In genomic region chr1:201690528-201690927, GRCh38 we compare ENCODE assay signal across 35 cellular contexts.
"Had no signal": no experiment of that assay in that cellular context is flagged by ENCODE, and none has a peak within 500 bp of the region (broad histone marks: within the 10 kb centered on the region; RNA-seq: fewer than 3 reads in every experiment).

No MANE protein-coding gene starts in this region.

- H3K4me3 ChIP-seq: adrenal gland, body of pancreas, breast epithelium had no signal

- H3K9me3 Mint-ChIP-seq: activated B cell treated with CpG ODN at 0.5 μM for 24 hours; activated CD4-positive, alpha-beta memory T cell treated with anti-CD3 and anti-CD28 coated beads for 36 hours; activated CD4-positive, alpha-beta T cell treated with anti-CD3 and anti-CD28 coated beads, Interleukin-2, amount 10 ng/mL, durations not matched to agents 24 days and 14 days; activated naive CD4-positive, alpha-beta T cell treated with anti-CD3 and anti-CD28 coated beads, Interleukin-2, amount 50 U/mL, for 72 hours; activated T-cell treated with anti-CD3 and anti-CD28 coated beads, Interleukin-2, amount 50 U/mL, for 4 hours; activated T-helper 1 cell treated with anti-CD3 and anti-CD28 coated beads, Interleukin-12 subunit alpha, Interleukin-12 subunit beta, Interleukin-2, Interleukin-4 antibody, amounts not matched to agents 30 ng/mL and 10 ng/mL and 1 ng/mL, durations not matched to agents 14 hours and 24 hours and 36 hours; activated T-helper 17 cell treated with anti-CD3 and anti-CD28 coated beads, Interleukin-2, amount 50 U/mL, for 72 hours; T-helper 1 cell treated with Interleukin-12 subunit alpha and Interleukin-12 subunit beta and Interleukin-4 antibody, amounts not matched to agents 30 μg/mL and 1 μg/mL, for 36 hours; T-helper 2 cell treated with Interferon-gamma antibody and Interleukin-4, amounts not matched to agents 5 μg/mL and 100 μg/mL, for 36 hours had no signal

- H3K36me3 Mint-ChIP-seq: activated CD4-positive, alpha-beta memory T cell treated with anti-CD3 and anti-CD28 coated beads for 36 hours; activated naive CD4-positive, alpha-beta T cell treated with anti-CD3 and anti-CD28 coated beads, Interleukin-2, amount 50 U/mL, for 72 hours had no signal

- H3K4me1 Mint-ChIP-seq: activated B cell treated with CpG ODN at 0.5 μM for 24 hours; activated CD4-positive, alpha-beta T cell treated with anti-CD3 and anti-CD28 coated beads, Interleukin-2, amount 10 ng/mL, durations not matched to agents 24 days and 14 days; activated T-helper 17 cell treated with anti-CD3 and anti-CD28 coated beads, Interleukin-2, amount 50 U/mL, for 72 hours had no signal

- H3K9me3 ChIP-seq: adrenal gland, body of pancreas, breast epithelium had no signal

- ATAC-seq: activated CD8-positive, alpha-beta T cell treated with anti-CD3 and anti-CD28 coated beads for 36 hours; activated naive CD4-positive, alpha-beta T cell treated with anti-CD3 and anti-CD28 coated beads, Interleukin-2, amount 50 U/mL, for 72 hours; activated T-cell treated with anti-CD3 and anti-CD28 coated beads, Interleukin-2, amount 50 U/mL, for 4 hours; activated T-cell treated with anti-CD3 and anti-CD28 coated beads, Interleukin-2, amount 50 U/mL, for 72 hours; activated T-helper 17 cell treated with anti-CD3 and anti-CD28 coated beads, Interleukin-2, amount 50 U/mL, for 72 hours; body of pancreas had no signal

- H3K36me3 ChIP-seq: adrenal gland, breast epithelium had no signal

- H3K4me3 Mint-ChIP-seq: activated B cell treated with CpG ODN at 0.5 μM for 24 hours; activated CD4-positive, alpha-beta memory T cell treated with anti-CD3 and anti-CD28 coated beads for 36 hours; activated CD4-positive, alpha-beta T cell treated with anti-CD3 and anti-CD28 coated beads, Interleukin-2, amount 10 ng/mL, durations not matched to agents 24 days and 14 days; activated CD8-positive, alpha-beta T cell treated with anti-CD3 and anti-CD28 coated beads for 36 hours; activated naive CD4-positive, alpha-beta T cell treated with anti-CD3 and anti-CD28 coated beads for 36 hours; activated T-cell treated with anti-CD3 and anti-CD28 coated beads, Interleukin-2, amount 50 U/mL, for 4 hours; activated T-cell treated with anti-CD3 and anti-CD28 coated beads, Interleukin-2, amount 50 U/mL, for 72 hours; activated T-helper 1 cell treated with anti-CD3 and anti-CD28 coated beads, Interleukin-12 subunit alpha, Interleukin-12 subunit beta, Interleukin-2, Interleukin-4 antibody, amounts not matched to agents 30 ng/mL and 10 ng/mL and 1 ng/mL, durations not matched to agents 14 hours and 24 hours and 36 hours; activated T-helper 17 cell treated with anti-CD3 and anti-CD28 coated beads, Interleukin-2, amount 50 U/mL, for 72 hours; T-helper 1 cell treated with Interleukin-12 subunit alpha and Interleukin-12 subunit beta and Interleukin-4 antibody, amounts not matched to agents 30 μg/mL and 1 μg/mL, for 36 hours; T-helper 2 cell treated with Interferon-gamma antibody and Interleukin-4, amounts not matched to agents 5 μg/mL and 100 μg/mL, for 36 hours had no signal

- FAIRE-seq: astrocyte, TTC549 had no signal

- H3K4me1 ChIP-seq: adrenal gland had no signal

- DNase-seq: activated B cell treated with CpG ODN at 0.5 μM for 24 hours; activated CD4-positive, alpha-beta memory T cell treated with anti-CD3 and anti-CD28 coated beads for 36 hours; activated CD4-positive, alpha-beta T cell treated with anti-CD3 and anti-CD28 coated beads for 4 hours; activated CD4-positive, alpha-beta T cell treated with anti-CD3 and anti-CD28 coated beads, Interleukin-2, amount 10 ng/mL, durations not matched to agents 24 days and 14 days; activated CD4-positive, alpha-beta T cell treated with anti-CD3 and anti-CD28 coated beads, Interleukin-2, amount 50 U/mL, for 1 hour; activated CD4-positive, alpha-beta T cell treated with anti-CD3 and anti-CD28 coated beads, Interleukin-2, amount 50 U/mL, for 4 hours; activated CD4-positive, CD25-positive, alpha-beta regulatory T cell treated with anti-CD3 and anti-CD28 coated beads, Interleukin-2, amount 50 U/mL, for 72 hours; activated CD8-positive, alpha-beta memory T cell treated with anti-CD3 and anti-CD28 coated beads, Interleukin-2, amount 50 U/mL, for 4 hours; activated CD8-positive, alpha-beta T cell treated with anti-CD3 and anti-CD28 coated beads for 36 hours; activated effector memory CD4-positive, alpha-beta T cell treated with anti-CD3 and anti-CD28 coated beads, Interleukin-2, amount 50 U/mL, for 16 hours; activated gamma-delta T cell treated with Interleukin-2 at 50 U/mL for 16 hours; activated naive CD4-positive, alpha-beta T cell; activated naive CD4-positive, alpha-beta T cell treated with anti-CD3 and anti-CD28 coated beads for 36 hours; activated naive CD4-positive, alpha-beta T cell treated with anti-CD3 and anti-CD28 coated beads, Interleukin-2, amount 50 U/mL, for 16 hours; activated T-cell treated with anti-CD3 and anti-CD28 coated beads for 4 hours; activated T-cell treated with anti-CD3 and anti-CD28 coated beads, Interleukin-2, amount 50 U/mL, for 1 hour; activated T-cell treated with anti-CD3 and anti-CD28 coated beads, Interleukin-2, amount 50 U/mL, for 4 hours; activated T-cell treated with anti-CD3 and anti-CD28 coated beads, Interleukin-2, amount 50 U/mL, for 72 hours; adrenal gland; amniotic stem cell; body of pancreas; central memory CD4-positive, alpha-beta T cell; SW 1271; T-helper 1 cell; T-helper 2 cell; T-helper 9 cell had no signal

- H3K27ac ChIP-seq: adrenal gland, body of pancreas, breast epithelium, VCaP had no signal

- H3K27me3 ChIP-seq: adrenal gland, body of pancreas, breast epithelium had no signal

- H3K27me3 Mint-ChIP-seq: activated CD4-positive, alpha-beta memory T cell treated with anti-CD3 and anti-CD28 coated beads for 36 hours; activated CD8-positive, alpha-beta T cell treated with anti-CD3 and anti-CD28 coated beads for 36 hours; activated T-helper 17 cell treated with anti-CD3 and anti-CD28 coated beads, Interleukin-2, amount 50 U/mL, for 72 hours had no signal

- H3K27ac Mint-ChIP-seq: activated B cell treated with CpG ODN at 0.5 μM for 24 hours; activated CD4-positive, alpha-beta memory T cell treated with anti-CD3 and anti-CD28 coated beads for 36 hours; activated CD4-positive, alpha-beta T cell treated with anti-CD3 and anti-CD28 coated beads, Interleukin-2, amount 10 ng/mL, durations not matched to agents 24 days and 14 days; activated CD8-positive, alpha-beta T cell treated with anti-CD3 and anti-CD28 coated beads for 36 hours; activated naive CD4-positive, alpha-beta T cell treated with anti-CD3 and anti-CD28 coated beads for 36 hours; activated naive CD4-positive, alpha-beta T cell treated with anti-CD3 and anti-CD28 coated beads, Interleukin-2, amount 50 U/mL, for 72 hours; activated T-cell treated with anti-CD3 and anti-CD28 coated beads, Interleukin-2, amount 50 U/mL, for 72 hours; activated T-helper 1 cell treated with anti-CD3 and anti-CD28 coated beads, Interleukin-12 subunit alpha, Interleukin-12 subunit beta, Interleukin-2, Interleukin-4 antibody, amounts not matched to agents 30 ng/mL and 10 ng/mL and 1 ng/mL, durations not matched to agents 14 hours and 24 hours and 36 hours; activated T-helper 17 cell treated with anti-CD3 and anti-CD28 coated beads, Interleukin-2, amount 50 U/mL, for 72 hours; T-helper 1 cell treated with Interleukin-12 subunit alpha and Interleukin-12 subunit beta and Interleukin-4 antibody, amounts not matched to agents 30 μg/mL and 1 μg/mL, for 36 hours; T-helper 2 cell treated with Interferon-gamma antibody and Interleukin-4, amounts not matched to agents 5 μg/mL and 100 μg/mL, for 36 hours had no signal
